ENCODE assay signal across 13 cellular contexts in the genomic region with DNA sequence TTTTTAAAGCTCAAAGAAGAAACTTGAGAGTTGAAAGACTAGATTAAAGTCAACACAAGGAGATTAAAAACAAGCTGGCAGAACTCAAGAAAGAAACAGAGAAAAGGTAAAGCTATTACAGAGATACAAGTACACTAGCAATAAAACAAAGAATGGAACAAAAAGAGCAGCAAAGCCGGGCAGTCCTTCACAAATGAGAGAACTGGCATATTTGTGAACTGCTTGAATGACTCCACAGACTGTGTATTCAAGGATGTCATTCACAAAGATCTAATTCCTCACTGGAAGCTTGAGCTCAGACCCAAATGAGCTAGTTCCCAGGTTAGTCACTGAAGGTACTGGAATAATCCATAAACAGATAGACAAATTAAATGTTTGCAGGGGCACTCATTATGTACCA.
DNase-seq lines count a peak whose midpoint lies in the region; ATAC-seq and TF ChIP-seq lines count a peak whose summit lies in the region.
"Had no signal": no experiment of that assay in that cellular context is flagged by ENCODE, and none has a peak within 500 bp of the region (broad histone marks: within the 10 kb centered on the region; RNA-seq: fewer than 3 reads in every experiment).

No MANE protein-coding gene starts in this region.

- DNase-seq in endodermal cell (peak; percentile 16), neural crest cell (ENCODE audit: low read depth, low spot score) (no peak), thyroid gland (peak in 1 of 2 donors; percentile 33), nucleus accumbens (lab: John Stamatoyannopoulos, UW) (no peak)
- no peak for DNase-seq in stimulated activated CD4-positive, alpha-beta T cell treated with anti-CD3 and anti-CD28 coated beads, Interleukin-2, amount 100 ng/mL, for 24 hours
- no peak for DNase-seq in activated T-cell treated with anti-CD3 and anti-CD28 coated beads, Interleukin-2, amount 50 U/mL, for 72 hours
- DNase-seq: Caco-2; CD8-positive, alpha-beta memory T cell had no signal

- 0 out of 2 replicates have a peak overlapping the region, but pooled peaks have one; percentile 68 for H2AFZ ChIP-seq in KMS-11 (ENCODE audit: low read depth)

- H3K4me1 Mint-ChIP-seq in endodermal cell (peaks cover 41% of the 10 kb centered on the region), neural crest cell (peaks cover 37% of the 10 kb centered on the region)
- peaks cover 16% of the 10 kb centered on the region for H3K4me1 Mint-ChIP-seq in activated T-cell treated with anti-CD3 and anti-CD28 coated beads, Interleukin-2, amount 50 U/mL, for 72 hours (ENCODE audit: low read depth)
- H3K4me1 Mint-ChIP-seq: CD8-positive, alpha-beta memory T cell had no signal

- H3K4me3 ChIP-seq in KMS-11 (IDR thresholded peaks at IDR 0.05; ENCODE audit: insufficient read depth, low read depth, low read length) = no peak overlapping the region
- no peak overlapping the region for H3K4me3 ChIP-seq in endodermal cell (ENCODE audit: low read length)
- H3K4me3 ChIP-seq in thyroid gland (replicated peaks in 1 of 3) = no peak overlapping the region
- H3K4me3 ChIP-seq: BLaER1, GM12878 had no signal

- TF ChIP-seq CTCF in KMS-11 (conservative IDR thresholded peaks at IDR 0.05; ENCODE audit: low read depth, low read length) = no peak
- no peak for TF ChIP-seq CTCF in endodermal cell (conservative IDR thresholded peaks at IDR 0.05)
- no peak for TF ChIP-seq CTCF in neural crest cell (conservative IDR thresholded peaks at IDR 0.05)
- no peak for TF ChIP-seq CTCF in thyroid gland (IDR thresholded peaks at IDR 0.05)

- H3K4me3 Mint-ChIP-seq in endodermal cell (peak overlapping the region; percentile 4), neural crest cell (no peak overlapping the region)
- no peak overlapping the region for H3K4me3 Mint-ChIP-seq in activated T-cell treated with anti-CD3 and anti-CD28 coated beads, Interleukin-2, amount 50 U/mL, for 72 hours
- H3K4me3 Mint-ChIP-seq: CD8-positive, alpha-beta memory T cell had no signal

- H3K27me3 ChIP-seq in KMS-11 (ENCODE audit: insufficient read depth, low read depth) (no peaks in the 10 kb centered on the region), endodermal cell (ENCODE audit: control insufficient read depth, insufficient read depth, low read length, poor library complexity, severe bottlenecking) (no peaks in the 10 kb centered on the region), thyroid gland (no peaks in the 10 kb centered on the region)
- H3K27me3 ChIP-seq: BLaER1 had no signal

- no peaks in the 10 kb centered on the region for H3K36me3 ChIP-seq in KMS-11 (ENCODE audit: insufficient read depth)
- H3K36me3 ChIP-seq in endodermal cell (ENCODE audit: control insufficient read depth, insufficient read depth, low read length) = no peaks in the 10 kb centered on the region
- no peaks in the 10 kb centered on the region for H3K36me3 ChIP-seq in thyroid gland
- H3K36me3 ChIP-seq: BLaER1 had no signal

- H3K27ac Mint-ChIP-seq in endodermal cell = peak overlapping the region; percentile 1
- H3K27ac Mint-ChIP-seq in neural crest cell (ENCODE audit: unreplicated experiment) = peak overlapping the region; percentile 52
- H3K27ac Mint-ChIP-seq in activated T-cell treated with anti-CD3 and anti-CD28 coated beads, Interleukin-2, amount 50 U/mL, for 72 hours = no peak overlapping the region

- H3K9me3 Mint-ChIP-seq in endodermal cell (peaks cover 3% of the 10 kb centered on the region), neural crest cell (no peaks in the 10 kb centered on the region)
- H3K9me3 Mint-ChIP-seq in activated T-cell treated with anti-CD3 and anti-CD28 coated beads, Interleukin-2, amount 50 U/mL, for 72 hours = no peaks in the 10 kb centered on the region

- H3K36me3 Mint-ChIP-seq in endodermal cell (ENCODE audit: low read depth) (no peaks in the 10 kb centered on the region), neural crest cell (ENCODE audit: low read depth) (no peaks in the 10 kb centered on the region)
- no peaks in the 10 kb centered on the region for H3K36me3 Mint-ChIP-seq in activated T-cell treated with anti-CD3 and anti-CD28 coated beads, Interleukin-2, amount 50 U/mL, for 72 hours (ENCODE audit: insufficient read depth in 2 of 2)
- H3K36me3 Mint-ChIP-seq: CD8-positive, alpha-beta memory T cell had no signal

- H4K20me1 ChIP-seq in KMS-11 (ENCODE audit: insufficient read depth) = no peaks in the 10 kb centered on the region
- H4K20me1 ChIP-seq: BLaER1 had no signal

- no peak for ATAC-seq in activated T-cell treated with anti-CD3 and anti-CD28 coated beads, Interleukin-2, amount 50 U/mL, for 72 hours (replicated peaks in 1 of 2)
- ATAC-seq: GM12878, HCT116, HepG2 had no signal

- no peak overlapping the region for H3K27ac ChIP-seq in KMS-11
- H3K27ac ChIP-seq in endodermal cell (ENCODE audit: low read depth, low read length) = no peak overlapping the region
- peak overlapping the region in 2 of 3 donors; percentile 23 to 68 for H3K27ac ChIP-seq in thyroid gland
- H3K27ac ChIP-seq: BLaER1 had no signal

- H3K27me3 Mint-ChIP-seq in endodermal cell (ENCODE audit: insufficient read depth) = peaks cover 13% of the 10 kb centered on the region
- H3K27me3 Mint-ChIP-seq in neural crest cell (ENCODE audit: low read depth) = no peaks in the 10 kb centered on the region
- peaks cover 25% of the 10 kb centered on the region for H3K27me3 Mint-ChIP-seq in activated T-cell treated with anti-CD3 and anti-CD28 coated beads, Interleukin-2, amount 50 U/mL, for 72 hours (ENCODE audit: low read depth)
- H3K27me3 Mint-ChIP-seq: CD8-positive, alpha-beta memory T cell had no signal

- no peak for TF ChIP-seq POLR2A in thyroid gland (IDR thresholded peaks at IDR 0.05)

- H3K4me2 ChIP-seq in KMS-11 = peak overlapping the region; percentile 89

- peaks cover 33% of the 10 kb centered on the region for H3K4me1 ChIP-seq in KMS-11 (ENCODE audit: low read depth, poor library complexity, severe bottlenecking)
- H3K4me1 ChIP-seq in endodermal cell (ENCODE audit: control insufficient read depth, insufficient read depth, low read length) = peaks cover 5% of the 10 kb centered on the region
- H3K4me1 ChIP-seq in thyroid gland = peaks cover 0 to 9% of the 10 kb centered on the region in 2 donors

- WGBS in endodermal cell (ENCODE audit: insufficient coverage in 1 of 2, insufficient read length in 1 of 2), 2 experiments = 75 to 86% methylated on average over 1 of the region's 1 CpG
- 22 to 32% methylated on average over 1 of the region's 1 CpG for WGBS in thyroid gland, 2 donors

- H3K9ac ChIP-seq in KMS-11 = no peak overlapping the region
- H3K9ac ChIP-seq in endodermal cell (ENCODE audit: extremely low read depth, low read length, poor library complexity, severe bottlenecking) = no peak overlapping the region
- H3K9ac ChIP-seq: BLaER1 had no signal

- intact Hi-C loops in thyroid gland (cut with DNase I) = no loop called here

- H3K9me3 ChIP-seq in endodermal cell (ENCODE audit: control insufficient read depth, low read length) = peaks cover 8% of the 10 kb centered on the region
- H3K9me3 ChIP-seq in thyroid gland = no peaks in the 10 kb centered on the region
- H3K9me3 ChIP-seq: BLaER1, Caco-2 had no signal

- no peaks in the 10 kb centered on the region for H3K79me2 ChIP-seq in KMS-11 (ENCODE audit: insufficient read depth, low read depth)

Comparison
In these comparisons a context has a peak if more than half of its experiments do, and no peak if none do; other contexts are left out.
1. H3K27ac ChIP-seq: peak in thyroid gland (2 of 3); none in KMS-11 (single experiment) and endodermal cell (single experiment).